In genomic region chr12:112110787-112111662, GRCh38 we compare ENCODE assay signal across 1 cellular context.
TF ChIP-seq lines count a peak whose summit lies in the region.

No MANE protein-coding gene starts in this region.

TF ChIP-seq in HEK293, 187 proteins besides CTCF, POLR2A, EP300 and RAD21:
- TF ChIP-seq SP7 (tag by site-specific recombination; IDR thresholded peaks at IDR 0.05) (0 out of 2 replicates have a peak, but pooled peaks have one; percentile 15), ZNF121 (tag by site-specific recombination; IDR thresholded peaks at IDR 0.05) (peak; percentile 70)
TF ChIP-seq in HEK293: peak in this region for 2; not testable (repeated sequence) for 185.
